Comparison of ENCODE assay signal across 2 cellular contexts in genomic region chr5:55851675-55851979, GRCh38.
TF ChIP-seq lines count a peak whose summit lies in the region.

No MANE protein-coding gene starts in this region.

TF ChIP-seq in A549, 52 proteins besides CTCF, POLR2A, EP300 and RAD21 (continued from another document):
- TF ChIP-seq, protein P1, sequence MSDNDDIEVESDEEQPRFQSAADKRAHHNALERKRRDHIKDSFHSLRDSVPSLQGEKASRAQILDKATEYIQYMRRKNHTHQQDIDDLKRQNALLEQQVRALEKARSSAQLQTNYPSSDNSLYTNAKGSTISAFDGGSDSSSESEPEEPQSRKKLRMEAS (IDR thresholded peaks at IDR 0.05): no peak
- TF ChIP-seq CHD2 (IDR thresholded peaks at IDR 0.05; ENCODE audit: low read length, partially characterized antibody): no peak
- TF ChIP-seq NPAS2 (CRISPR knock-in tag; IDR thresholded peaks at IDR 0.05; ENCODE audit: borderline replicate concordance): no peak
- no peak for TF ChIP-seq ATOH8 (CRISPR knock-in tag; IDR thresholded peaks at IDR 0.05; ENCODE audit: low read depth)
- TF ChIP-seq RCOR1 (IDR thresholded peaks at IDR 0.05; ENCODE audit: low read depth, low read length): no peak
- no peak for TF ChIP-seq FOXS1 (CRISPR knock-in tag; IDR thresholded peaks at IDR 0.05)
- no peak for TF ChIP-seq HES2 (IDR thresholded peaks at IDR 0.05)
- TF ChIP-seq PHF8 (IDR thresholded peaks at IDR 0.05; ENCODE audit: borderline replicate concordance, low read depth): no peak
- TF ChIP-seq SMC3 (IDR thresholded peaks at IDR 0.05): no peak
- TF ChIP-seq JUNB (IDR thresholded peaks at IDR 0.05): no peak
- no peak for TF ChIP-seq HOXB5 (CRISPR knock-in tag; IDR thresholded peaks at IDR 0.05)
- no peak for TF ChIP-seq FOSL2 (IDR thresholded peaks at IDR 0.05)
- TF ChIP-seq FOSL2 (CRISPR knock-in tag; IDR thresholded peaks at IDR 0.05): no peak

TF ChIP-seq in GM23338, 12 proteins besides CTCF, POLR2A, EP300 and RAD21 (continued from another document):
- TF ChIP-seq, protein P2, sequence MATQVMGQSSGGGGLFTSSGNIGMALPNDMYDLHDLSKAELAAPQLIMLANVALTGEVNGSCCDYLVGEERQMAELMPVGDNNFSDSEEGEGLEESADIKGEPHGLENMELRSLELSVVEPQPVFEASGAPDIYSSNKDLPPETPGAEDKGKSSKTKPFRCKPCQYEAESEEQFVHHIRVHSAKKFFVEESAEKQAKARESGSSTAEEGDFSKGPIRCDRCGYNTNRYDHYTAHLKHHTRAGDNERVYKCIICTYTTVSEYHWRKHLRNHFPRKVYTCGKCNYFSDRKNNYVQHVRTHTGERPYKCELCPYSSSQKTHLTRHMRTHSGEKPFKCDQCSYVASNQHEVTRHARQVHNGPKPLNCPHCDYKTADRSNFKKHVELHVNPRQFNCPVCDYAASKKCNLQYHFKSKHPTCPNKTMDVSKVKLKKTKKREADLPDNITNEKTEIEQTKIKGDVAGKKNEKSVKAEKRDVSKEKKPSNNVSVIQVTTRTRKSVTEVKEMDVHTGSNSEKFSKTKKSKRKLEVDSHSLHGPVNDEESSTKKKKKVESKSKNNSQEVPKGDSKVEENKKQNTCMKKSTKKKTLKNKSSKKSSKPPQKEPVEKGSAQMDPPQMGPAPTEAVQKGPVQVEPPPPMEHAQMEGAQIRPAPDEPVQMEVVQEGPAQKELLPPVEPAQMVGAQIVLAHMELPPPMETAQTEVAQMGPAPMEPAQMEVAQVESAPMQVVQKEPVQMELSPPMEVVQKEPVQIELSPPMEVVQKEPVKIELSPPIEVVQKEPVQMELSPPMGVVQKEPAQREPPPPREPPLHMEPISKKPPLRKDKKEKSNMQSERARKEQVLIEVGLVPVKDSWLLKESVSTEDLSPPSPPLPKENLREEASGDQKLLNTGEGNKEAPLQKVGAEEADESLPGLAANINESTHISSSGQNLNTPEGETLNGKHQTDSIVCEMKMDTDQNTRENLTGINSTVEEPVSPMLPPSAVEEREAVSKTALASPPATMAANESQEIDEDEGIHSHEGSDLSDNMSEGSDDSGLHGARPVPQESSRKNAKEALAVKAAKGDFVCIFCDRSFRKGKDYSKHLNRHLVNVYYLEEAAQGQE (IDR thresholded peaks at IDR 0.05; ENCODE audit: unreplicated experiment): no peak
- no peak for TF ChIP-seq STAT1 (IDR thresholded peaks at IDR 0.05; ENCODE audit: unreplicated experiment)
- no peak for TF ChIP-seq NANOG (IDR thresholded peaks at IDR 0.05; ENCODE audit: borderline replicate concordance)
- TF ChIP-seq ZNF114 (CRISPR knock-in tag; IDR thresholded peaks at IDR 0.05): no peak
- TF ChIP-seq, protein P3, sequence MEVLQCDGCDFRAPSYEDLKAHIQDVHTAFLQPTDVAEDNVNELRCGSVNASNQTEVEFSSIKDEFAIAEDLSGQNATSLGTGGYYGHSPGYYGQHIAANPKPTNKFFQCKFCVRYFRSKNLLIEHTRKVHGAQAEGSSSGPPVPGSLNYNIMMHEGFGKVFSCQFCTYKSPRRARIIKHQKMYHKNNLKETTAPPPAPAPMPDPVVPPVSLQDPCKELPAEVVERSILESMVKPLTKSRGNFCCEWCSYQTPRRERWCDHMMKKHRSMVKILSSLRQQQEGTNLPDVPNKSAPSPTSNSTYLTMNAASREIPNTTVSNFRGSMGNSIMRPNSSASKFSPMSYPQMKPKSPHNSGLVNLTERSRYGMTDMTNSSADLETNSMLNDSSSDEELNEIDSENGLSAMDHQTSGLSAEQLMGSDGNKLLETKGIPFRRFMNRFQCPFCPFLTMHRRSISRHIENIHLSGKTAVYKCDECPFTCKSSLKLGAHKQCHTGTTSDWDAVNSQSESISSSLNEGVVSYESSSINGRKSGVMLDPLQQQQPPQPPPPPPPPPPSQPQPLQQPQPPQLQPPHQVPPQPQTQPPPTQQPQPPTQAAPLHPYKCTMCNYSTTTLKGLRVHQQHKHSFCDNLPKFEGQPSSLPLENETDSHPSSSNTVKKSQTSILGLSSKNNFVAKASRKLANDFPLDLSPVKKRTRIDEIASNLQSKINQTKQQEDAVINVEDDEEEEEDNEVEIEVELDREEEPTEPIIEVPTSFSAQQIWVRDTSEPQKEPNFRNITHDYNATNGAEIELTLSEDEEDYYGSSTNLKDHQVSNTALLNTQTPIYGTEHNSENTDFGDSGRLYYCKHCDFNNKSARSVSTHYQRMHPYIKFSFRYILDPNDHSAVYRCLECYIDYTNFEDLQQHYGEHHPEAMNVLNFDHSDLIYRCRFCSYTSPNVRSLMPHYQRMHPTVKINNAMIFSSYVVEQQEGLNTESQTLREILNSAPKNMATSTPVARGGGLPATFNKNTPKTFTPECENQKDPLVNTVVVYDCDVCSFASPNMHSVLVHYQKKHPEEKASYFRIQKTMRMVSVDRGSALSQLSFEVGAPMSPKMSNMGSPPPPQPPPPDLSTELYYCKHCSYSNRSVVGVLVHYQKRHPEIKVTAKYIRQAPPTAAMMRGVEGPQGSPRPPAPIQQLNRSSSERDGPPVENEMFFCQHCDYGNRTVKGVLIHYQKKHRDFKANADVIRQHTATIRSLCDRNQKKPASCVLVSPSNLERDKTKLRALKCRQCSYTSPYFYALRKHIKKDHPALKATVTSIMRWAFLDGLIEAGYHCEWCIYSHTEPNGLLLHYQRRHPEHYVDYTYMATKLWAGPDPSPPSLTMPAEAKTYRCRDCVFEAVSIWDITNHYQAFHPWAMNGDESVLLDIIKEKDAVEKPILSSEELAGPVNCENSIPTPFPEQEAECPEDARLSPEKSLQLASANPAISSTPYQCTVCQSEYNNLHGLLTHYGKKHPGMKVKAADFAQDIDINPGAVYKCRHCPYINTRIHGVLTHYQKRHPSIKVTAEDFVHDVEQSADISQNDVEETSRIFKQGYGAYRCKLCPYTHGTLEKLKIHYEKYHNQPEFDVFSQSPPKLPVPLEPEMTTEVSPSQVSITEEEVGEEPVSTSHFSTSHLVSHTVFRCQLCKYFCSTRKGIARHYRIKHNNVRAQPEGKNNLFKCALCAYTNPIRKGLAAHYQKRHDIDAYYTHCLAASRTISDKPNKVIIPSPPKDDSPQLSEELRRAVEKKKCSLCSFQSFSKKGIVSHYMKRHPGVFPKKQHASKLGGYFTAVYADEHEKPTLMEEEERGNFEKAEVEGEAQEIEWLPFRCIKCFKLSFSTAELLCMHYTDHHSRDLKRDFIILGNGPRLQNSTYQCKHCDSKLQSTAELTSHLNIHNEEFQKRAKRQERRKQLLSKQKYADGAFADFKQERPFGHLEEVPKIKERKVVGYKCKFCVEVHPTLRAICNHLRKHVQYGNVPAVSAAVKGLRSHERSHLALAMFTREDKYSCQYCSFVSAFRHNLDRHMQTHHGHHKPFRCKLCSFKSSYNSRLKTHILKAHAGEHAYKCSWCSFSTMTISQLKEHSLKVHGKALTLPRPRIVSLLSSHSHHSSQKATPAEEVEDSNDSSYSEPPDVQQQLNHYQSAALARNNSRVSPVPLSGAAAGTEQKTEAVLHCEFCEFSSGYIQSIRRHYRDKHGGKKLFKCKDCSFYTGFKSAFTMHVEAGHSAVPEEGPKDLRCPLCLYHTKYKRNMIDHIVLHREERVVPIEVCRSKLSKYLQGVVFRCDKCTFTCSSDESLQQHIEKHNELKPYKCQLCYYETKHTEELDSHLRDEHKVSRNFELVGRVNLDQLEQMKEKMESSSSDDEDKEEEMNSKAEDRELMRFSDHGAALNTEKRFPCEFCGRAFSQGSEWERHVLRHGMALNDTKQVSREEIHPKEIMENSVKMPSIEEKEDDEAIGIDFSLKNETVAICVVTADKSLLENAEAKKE (CRISPR knock-in tag; IDR thresholded peaks at IDR 0.05): no peak
- TF ChIP-seq, protein P4, sequence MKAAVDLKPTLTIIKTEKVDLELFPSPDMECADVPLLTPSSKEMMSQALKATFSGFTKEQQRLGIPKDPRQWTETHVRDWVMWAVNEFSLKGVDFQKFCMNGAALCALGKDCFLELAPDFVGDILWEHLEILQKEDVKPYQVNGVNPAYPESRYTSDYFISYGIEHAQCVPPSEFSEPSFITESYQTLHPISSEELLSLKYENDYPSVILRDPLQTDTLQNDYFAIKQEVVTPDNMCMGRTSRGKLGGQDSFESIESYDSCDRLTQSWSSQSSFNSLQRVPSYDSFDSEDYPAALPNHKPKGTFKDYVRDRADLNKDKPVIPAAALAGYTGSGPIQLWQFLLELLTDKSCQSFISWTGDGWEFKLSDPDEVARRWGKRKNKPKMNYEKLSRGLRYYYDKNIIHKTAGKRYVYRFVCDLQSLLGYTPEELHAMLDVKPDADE (IDR thresholded peaks at IDR 0.05): no peak
- no peak for TF ChIP-seq ZNF331 (CRISPR knock-in tag; IDR thresholded peaks at IDR 0.05; ENCODE audit: low read depth)
- no peak for TF ChIP-seq CREB1 (CRISPR knock-in tag; IDR thresholded peaks at IDR 0.05; ENCODE audit: low read depth)
- TF ChIP-seq POLR2AphosphoS5 (IDR thresholded peaks at IDR 0.05; ENCODE audit: low read depth): no peak
- TF ChIP-seq EZH2phosphoT487 (IDR thresholded peaks at IDR 0.05; ENCODE audit: unreplicated experiment): no peak
- TF ChIP-seq JUNB (IDR thresholded peaks at IDR 0.05; ENCODE audit: unreplicated experiment): no peak
